Comparison of ENCODE assay signal across 16 cellular contexts in genomic region chrX:1487401-1487800, GRCh38. TPM values are rescaled to one million over a fixed set of nuclear protein-coding genes. Genes with fewer than 3 reads are reported as not detected.
A peak's percentile ranks its signal among the peaks of the same experiment; 100 is the strongest.
DNase-seq lines count a peak whose midpoint lies in the region; ATAC-seq and TF ChIP-seq lines count a peak whose summit lies in the region.
"Had no signal": no experiment of that assay in that cellular context is flagged by ENCODE, and none has a peak within 500 bp of the region (broad histone marks: within the 10 kb centered on the region; RNA-seq: fewer than 3 reads in every experiment).

No MANE protein-coding gene starts in this region.

- CTCF ChIA-PET in PC-9 (lab: Charles Lee), result no interaction called here

- no peak for DNase-seq in activated naive CD4-positive, alpha-beta T cell treated with anti-CD3 and anti-CD28 coated beads, Interleukin-2, amount 50 U/mL, for 16 hours
- DNase-seq in PC-9 (no peak), immature natural killer cell (no peak), GM03348 (ENCODE audit: low spot score) (no peak)
- DNase-seq: DMS79, H9, IMR-90, NCI-H1105, stomach had no signal

- no peaks in the 10 kb centered on the region for H3K9me2 ChIP-seq in PC-9 (ENCODE audit: insufficient read depth)

- no peaks in the 10 kb centered on the region for H3K27me3 Mint-ChIP-seq in activated naive CD4-positive, alpha-beta T cell treated with anti-CD3 and anti-CD28 coated beads, Interleukin-2, amount 50 U/mL, for 24 hours
- peaks cover 19 to 21% (median 21%) of the 10 kb centered on the region in 3 donors for H3K27me3 Mint-ChIP-seq in immature natural killer cell (ENCODE audit: low read depth in 3 of 3)
- no peaks in the 10 kb centered on the region for H3K27me3 Mint-ChIP-seq in stimulated activated memory B cell treated with anti-CD40 and anti-IgM and Interleukin-4, amounts not matched to agents 10 μg/mL and 1 μg/mL and 100 μg/mL, for 72 hours

- peaks cover 13% of the 10 kb centered on the region for H3K4me1 Mint-ChIP-seq in activated naive CD4-positive, alpha-beta T cell treated with anti-CD3 and anti-CD28 coated beads, Interleukin-2, amount 50 U/mL, for 24 hours
- H3K4me1 Mint-ChIP-seq in immature natural killer cell, result peaks cover 46 to 57% of the 10 kb centered on the region in 2 donors
- H3K4me1 Mint-ChIP-seq in stimulated activated memory B cell treated with anti-CD40 and anti-IgM and Interleukin-4, amounts not matched to agents 10 μg/mL and 1 μg/mL and 100 μg/mL, for 72 hours, result peaks cover 62% of the 10 kb centered on the region
- H3K4me1 Mint-ChIP-seq: H9 had no signal

- H3K9me3 ChIP-seq in PC-9 (ENCODE audit: insufficient read depth, low read depth), result peaks cover 4% of the 10 kb centered on the region; the same call in 1 of the 2 replicates
- H3K9me3 ChIP-seq: neutrophil had no signal

- H3K9me3 Mint-ChIP-seq in activated naive CD4-positive, alpha-beta T cell treated with anti-CD3 and anti-CD28 coated beads, Interleukin-2, amount 50 U/mL, for 24 hours, result no peaks in the 10 kb centered on the region
- H3K9me3 Mint-ChIP-seq in immature natural killer cell, result peaks cover 0 to 2% (median 0%) of the 10 kb centered on the region in 6 donors
- H3K9me3 Mint-ChIP-seq in stimulated activated memory B cell treated with anti-CD40 and anti-IgM and Interleukin-4, amounts not matched to agents 10 μg/mL and 1 μg/mL and 100 μg/mL, for 72 hours, result peaks cover 6% of the 10 kb centered on the region

- no peak overlapping the region for H2AFZ ChIP-seq in PC-9

- no peak for TF ChIP-seq CTCF in PC-9 (conservative IDR thresholded peaks at IDR 0.05)

- peak overlapping the region; percentile 84 for H3K27ac Mint-ChIP-seq in activated naive CD4-positive, alpha-beta T cell treated with anti-CD3 and anti-CD28 coated beads, Interleukin-2, amount 50 U/mL, for 24 hours
- peak overlapping the region; percentile 35 to 86 (median 66) for H3K27ac Mint-ChIP-seq in immature natural killer cell
- peak overlapping the region; percentile 75 for H3K27ac Mint-ChIP-seq in stimulated activated memory B cell treated with anti-CD40 and anti-IgM and Interleukin-4, amounts not matched to agents 10 μg/mL and 1 μg/mL and 100 μg/mL, for 72 hours

- H3K27me3 ChIP-seq in PC-9 (ENCODE audit: insufficient read depth, low read depth), result peaks cover 38% of the 10 kb centered on the region
- H3K27me3 ChIP-seq: neutrophil had no signal

- ATAC-seq in stimulated activated memory B cell treated with anti-CD40 and anti-IgM and Interleukin-4, amounts not matched to agents 10 μg/mL and 1 μg/mL and 100 μg/mL, for 72 hours, result no peak
- no peak for ATAC-seq in GM18867 (IDR thresholded peaks at IDR 0.05; ENCODE audit: unreplicated experiment)
- ATAC-seq in GM21576 (IDR thresholded peaks at IDR 0.05; ENCODE audit: unreplicated experiment), result no peak

- no peaks in the 10 kb centered on the region for H3K4me1 ChIP-seq in PC-9 (replicated peaks; ENCODE audit: insufficient read depth)
- H3K4me1 ChIP-seq: stomach had no signal

- no peaks in the 10 kb centered on the region for H3K36me3 ChIP-seq in PC-9 (ENCODE audit: low read depth)
- H3K36me3 ChIP-seq: stomach had no signal

- H3K79me2 ChIP-seq in PC-9 (ENCODE audit: low read depth), result no peaks in the 10 kb centered on the region

- POLR2A ChIA-PET in PC-9 (lab: Charles Lee; ENCODE audit: unreplicated experiment), result no interaction called here

- no peak overlapping the region for H3K4me3 ChIP-seq in PC-9
- H3K4me3 ChIP-seq: dorsolateral prefrontal cortex, stomach had no signal

- peaks cover 16% of the 10 kb centered on the region for H3K36me3 Mint-ChIP-seq in activated naive CD4-positive, alpha-beta T cell treated with anti-CD3 and anti-CD28 coated beads, Interleukin-2, amount 50 U/mL, for 24 hours
- H3K36me3 Mint-ChIP-seq in immature natural killer cell, result peaks cover 29 to 52% (median 32%) of the 10 kb centered on the region in 3 donors
- peaks cover 57% of the 10 kb centered on the region for H3K36me3 Mint-ChIP-seq in stimulated activated memory B cell treated with anti-CD40 and anti-IgM and Interleukin-4, amounts not matched to agents 10 μg/mL and 1 μg/mL and 100 μg/mL, for 72 hours

- BruUV-seq in PC-9 (replicated peaks; lab: Mats Ljungman, UMichigan), result no TSS peak

- H3K27ac ChIP-seq in PC-9, result no peak overlapping the region

- 0 out of 2 replicates have a peak overlapping the region, but pooled peaks have one; percentile 39 for H3K4me2 ChIP-seq in PC-9

- H3F3A ChIP-seq in PC-9 (ENCODE audit: insufficient read depth, low read depth), result no peaks in the 10 kb centered on the region

- H4K20me1 ChIP-seq in PC-9 (ENCODE audit: insufficient read depth), result no peaks in the 10 kb centered on the region

- H3K4me3 Mint-ChIP-seq in activated naive CD4-positive, alpha-beta T cell treated with anti-CD3 and anti-CD28 coated beads, Interleukin-2, amount 50 U/mL, for 24 hours, result no peak overlapping the region
- peak overlapping the region in 1 of 5 donors; percentile 33 for H3K4me3 Mint-ChIP-seq in immature natural killer cell
- H3K4me3 Mint-ChIP-seq in stimulated activated memory B cell treated with anti-CD40 and anti-IgM and Interleukin-4, amounts not matched to agents 10 μg/mL and 1 μg/mL and 100 μg/mL, for 72 hours, result no peak overlapping the region
- H3K4me3 Mint-ChIP-seq: H9 had no signal

- intact Hi-C loops in PC-9 (cut with micrococcal nuclease; ENCODE audit: unreplicated experiment), result no loop called here

RNA-seq across cellular contexts. Expression of gene ASMTL, which starts 34.7 kb away (rescaled TPM):
- 42.7 and 55.4 TPM in 2 replicates for total RNA-seq in PC-9 (2021)
- 10 to 100 TPM; 58.1 to 68.6 (median 67.1) TPM for polyA plus RNA-seq in immature natural killer cell

RNA-seq across cellular contexts. Expression of gene P2RY8, which starts 49.6 kb away (rescaled TPM):
- not detected in 2 replicates for total RNA-seq in PC-9 (2021)
- polyA plus RNA-seq in immature natural killer cell, result 100 to 1,000 TPM in 2 of 3 donors, 10 to 100 TPM in 1; 96.8 to 232 (median 119) TPM
- total RNA-seq: fibroblast of lung, H9, IMR-90 had no signal
- polyA plus RNA-seq: fibroblast of lung, IMR-90 had no signal
